9 cellular contexts compared by ENCODE assay signal in the genomic region with DNA sequence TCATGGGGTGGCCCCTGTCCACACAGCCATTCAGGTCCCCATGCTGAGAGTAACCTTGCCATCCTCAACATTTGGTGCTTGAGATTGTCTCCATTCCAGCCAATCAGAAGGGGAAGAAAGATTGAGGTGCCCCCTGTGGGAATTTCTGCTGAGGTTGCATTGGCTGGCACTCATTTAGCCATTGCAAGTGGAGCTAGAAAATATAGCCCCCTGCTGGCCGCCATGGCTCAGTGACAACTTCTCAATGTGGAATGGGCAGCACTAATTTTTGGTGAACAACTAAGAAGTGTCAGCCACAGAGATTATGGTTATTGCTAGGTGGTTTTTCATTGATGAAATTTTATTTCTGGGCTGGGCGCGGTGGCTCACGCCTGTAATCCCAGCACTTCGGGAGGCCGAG. TPM values are rescaled to one million over a fixed set of nuclear protein-coding genes. Genes with fewer than 3 reads are reported as not detected.
DNase-seq lines count a peak whose midpoint lies in the region; ATAC-seq, FAIRE-seq and TF ChIP-seq lines count a peak whose summit lies in the region.
"Had no signal": no experiment of that assay in that cellular context is flagged by ENCODE, and none has a peak within 500 bp of the region (broad histone marks: within the 10 kb centered on the region; RNA-seq: fewer than 3 reads in every experiment).

No MANE protein-coding gene starts in this region.

- H3K79me2 ChIP-seq in SU-DHL-6 (ENCODE audit: insufficient read depth, low read length) = no peaks in the 10 kb centered on the region
- H3K79me2 ChIP-seq in endothelial cell of umbilical vein (ENCODE audit: control insufficient read depth, insufficient read depth, low read length) = no peaks in the 10 kb centered on the region
- no peaks in the 10 kb centered on the region for H3K79me2 ChIP-seq in osteoblast (ENCODE audit: insufficient read depth, low read length)

- H3K9me2 ChIP-seq in SU-DHL-6 (replicated peaks; ENCODE audit: insufficient read depth, low read length) = no peaks in the 10 kb centered on the region

- ATAC-seq in HG03565 (IDR thresholded peaks at IDR 0.05; ENCODE audit: unreplicated experiment) = no peak
- no peak for ATAC-seq in HG02588 (IDR thresholded peaks at IDR 0.05; ENCODE audit: unreplicated experiment)

- no peak overlapping the region for H3K9ac ChIP-seq in SU-DHL-6 (ENCODE audit: low read length)
- H3K9ac ChIP-seq in endothelial cell of umbilical vein (replicated peaks; ENCODE audit: extremely low read depth, insufficient read depth, low read length) = no peak overlapping the region

- CTCF ChIA-PET in endothelial cell of umbilical vein (lab: Charles Lee) = interaction anchor here (0.6 to 4.6 kb wide), 17 partner anchors 9 to 596 kb away, joined by 3 to 80 read pairs (median 3); partner anchors contain the start of gene ATP2C1

- no TSS peak for BruUV-seq in endothelial cell of umbilical vein (replicated peaks; lab: Mats Ljungman, UMichigan)

- POLR2A ChIA-PET in endothelial cell of umbilical vein (lab: Charles Lee) = no interaction called here

- H3K36me3 ChIP-seq in SU-DHL-6 (ENCODE audit: low read length) (no peaks in the 10 kb centered on the region), endothelial cell of umbilical vein (ENCODE audit: control insufficient read depth in 2 of 2, extremely low read depth in 1 of 2, insufficient read depth in 2 of 2, low read length in 2 of 2) (no peaks in the 10 kb centered on the region), osteoblast (ENCODE audit: insufficient read depth, low read length) (no peaks in the 10 kb centered on the region)

- no peak overlapping the region for H3K27ac ChIP-seq in SU-DHL-6 (ENCODE audit: low read depth, low read length)
- H3K27ac ChIP-seq in endothelial cell of umbilical vein (ENCODE audit: insufficient read depth, low read depth, low read length) = no peak overlapping the region
- no peak overlapping the region for H3K27ac ChIP-seq in osteoblast (ENCODE audit: low read depth, low read length)

- H3K4me2 ChIP-seq in SU-DHL-6 (ENCODE audit: low read depth, low read length, poor library complexity, severe bottlenecking) (no peak overlapping the region), endothelial cell of umbilical vein (ENCODE audit: insufficient read depth, low read length) (no peak overlapping the region), osteoblast (ENCODE audit: insufficient read depth, low read length) (no peak overlapping the region)

- no peak for TF ChIP-seq POLR2A in GM12891 (IDR thresholded peaks at IDR 0.05; ENCODE audit: low read depth, low read length)
- TF ChIP-seq POLR2A in endothelial cell of umbilical vein (IDR thresholded peaks at IDR 0.05; ENCODE audit: low read depth, low read length) = no peak

- H4K20me1 ChIP-seq in SU-DHL-6 (ENCODE audit: low read depth, low read length) = no peaks in the 10 kb centered on the region
- no peaks in the 10 kb centered on the region for H4K20me1 ChIP-seq in endothelial cell of umbilical vein (replicated peaks; ENCODE audit: control insufficient read depth, extremely low read depth, insufficient read depth, low read length)
- H4K20me1 ChIP-seq in osteoblast (ENCODE audit: insufficient read depth, low read length) = no peaks in the 10 kb centered on the region

- FAIRE-seq in GM12891 (lab: Jason Lieb, UNC) (peak; percentile 23), endothelial cell of umbilical vein (lab: Jason Lieb, UNC) (peak; percentile 66)
- FAIRE-seq: islet of Langerhans had no signal

- peak; percentile 41 for DNase-seq in AG10803 (ENCODE audit: low read depth)
- DNase-seq in GM12891 (ENCODE audit: insufficient read length, low spot score) = peak; percentile 15
- peak; percentile 40 for DNase-seq in KBM-7
- peak; percentile 50 for DNase-seq in endothelial cell of umbilical vein (ENCODE audit: low read depth, low spot score)
- DNase-seq in osteoblast (ENCODE audit: insufficient read length, low spot score, missing footprints) = no peak

- TF ChIP-seq CTCF in AG10803 (conservative IDR thresholded peaks at IDR 0.05; ENCODE audit: low read length) (peak; percentile 65), SU-DHL-6 (IDR thresholded peaks at IDR 0.05; ENCODE audit: insufficient read depth, low read length, poor library complexity, severe bottlenecking) (peak; percentile 56), endothelial cell of umbilical vein (IDR thresholded peaks at IDR 0.05; ENCODE audit: extremely low read depth in 1 of 2, insufficient read depth in 1 of 2, low read depth in 1 of 2, low read length in 2 of 2) (peak; percentile 62 to 76), osteoblast (IDR thresholded peaks at IDR 0.05; ENCODE audit: extremely low read depth, low read depth, low read length) (peak; percentile 60)

- no peaks in the 10 kb centered on the region for H3K27me3 ChIP-seq in SU-DHL-6 (ENCODE audit: low read length)
- peaks cover 0 to 1% of the 10 kb centered on the region in 2 experiments for H3K27me3 ChIP-seq in endothelial cell of umbilical vein (ENCODE audit: control insufficient read depth in 2 of 2, insufficient read depth in 2 of 2, low read length in 2 of 2)
- H3K27me3 ChIP-seq in osteoblast (ENCODE audit: insufficient read depth, low read length) = no peaks in the 10 kb centered on the region

- H3K4me1 ChIP-seq in endothelial cell of umbilical vein (ENCODE audit: control insufficient read depth, extremely low read depth, insufficient read depth, low read length) (no peaks in the 10 kb centered on the region), osteoblast (ENCODE audit: insufficient read depth, low read length) (no peaks in the 10 kb centered on the region)

- no peaks in the 10 kb centered on the region for H3K9me3 ChIP-seq in SU-DHL-6 (ENCODE audit: insufficient read depth, low read length)
- no peaks in the 10 kb centered on the region for H3K9me3 ChIP-seq in endothelial cell of umbilical vein (replicated peaks; ENCODE audit: control insufficient read depth, insufficient read depth, low read length)
- H3K9me3 ChIP-seq in osteoblast (ENCODE audit: low read depth, low read length) = no peaks in the 10 kb centered on the region

- in situ Hi-C loops in KBM-7 (cut with MboI; ENCODE audit: low pct_unique_long_range_greater_than_20kb, low sequenced_read_pairs) = no loop called here

- intact Hi-C loops in endothelial cell of umbilical vein (cut with micrococcal nuclease) = loop anchor here (1.0 to 10.0 kb wide), 3 partner anchors 263 to 394 kb away; partner anchors contain the start of gene ATP2C1

- dilution Hi-C loops in endothelial cell of umbilical vein (cut with MboI; ENCODE audit: extremely low pct_ligation_motif_present, low sequenced_read_pairs) = no loop called here

- no peaks in the 10 kb centered on the region for H3K9me1 ChIP-seq in endothelial cell of umbilical vein (replicated peaks; ENCODE audit: control insufficient read depth, extremely low read depth, insufficient read depth, low read length)

- H3K4me3 ChIP-seq in AG10803 (ENCODE audit: low read length) (no peak overlapping the region), SU-DHL-6 (ENCODE audit: insufficient read depth, low read length, poor library complexity, severe bottlenecking) (no peak overlapping the region), endothelial cell of umbilical vein (replicated peaks in 1 of 3; ENCODE audit: insufficient read depth in 1 of 3, low read depth in 1 of 3, low read length in 3 of 3) (no peak overlapping the region), osteoblast (ENCODE audit: insufficient read depth, low read length) (no peak overlapping the region)

- H3F3A ChIP-seq in SU-DHL-6 (ENCODE audit: insufficient read depth) = no peaks in the 10 kb centered on the region

- no peak overlapping the region for H2AFZ ChIP-seq in SU-DHL-6 (ENCODE audit: low read depth, low read length, severe bottlenecking)
- no peak overlapping the region for H2AFZ ChIP-seq in endothelial cell of umbilical vein (ENCODE audit: low read depth, low read length)
- H2AFZ ChIP-seq in osteoblast (ENCODE audit: low read length) = no peak overlapping the region

TF ChIP-seq in GM12891, 5 proteins besides CTCF, POLR2A, EP300 and RAD21:
- TF ChIP-seq PAX5 (IDR thresholded peaks at IDR 0.05; ENCODE audit: insufficient read depth, low read length, severe bottlenecking) (no peak), POU2F2 (IDR thresholded peaks at IDR 0.05; ENCODE audit: low read depth, low read length) (no peak)

TF ChIP-seq in endothelial cell of umbilical vein, 7 proteins besides CTCF, POLR2A, EP300 and RAD21:
- TF ChIP-seq EZH2 (IDR thresholded peaks at IDR 0.05; ENCODE audit: borderline replicate concordance, low read depth, low read length, severe bottlenecking) (no peak), MYC (IDR thresholded peaks at IDR 0.05; ENCODE audit: low read depth, low read length) (no peak), JUN (IDR thresholded peaks at IDR 0.05; ENCODE audit: borderline replicate concordance, insufficient read depth, insufficient read length, low read depth) (no peak), GATA2 (IDR thresholded peaks at IDR 0.05; ENCODE audit: insufficient read depth, insufficient read length, low read depth, low read length) (no peak), POLR2AphosphoS5 (IDR thresholded peaks at IDR 0.05; ENCODE audit: insufficient read depth, low read depth, low read length) (no peak), FOS (IDR thresholded peaks at IDR 0.05; ENCODE audit: borderline replicate concordance, insufficient read depth, low read length) (no peak)
- TF ChIP-seq, protein P1, sequence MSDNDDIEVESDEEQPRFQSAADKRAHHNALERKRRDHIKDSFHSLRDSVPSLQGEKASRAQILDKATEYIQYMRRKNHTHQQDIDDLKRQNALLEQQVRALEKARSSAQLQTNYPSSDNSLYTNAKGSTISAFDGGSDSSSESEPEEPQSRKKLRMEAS (IDR thresholded peaks at IDR 0.05; ENCODE audit: insufficient read depth, insufficient read length) = no peak

RNA-seq across cellular contexts. Expression of gene COL6A6, which starts 22.0 kb away (rescaled TPM):
- polyA plus RNA-seq in GM12891 (2012; ENCODE audit: low read depth, missing spikeins) = 0.01 TPM
- total RNA-seq in endothelial cell of umbilical vein = not detected in 2 replicates
- polyA plus RNA-seq in endothelial cell of umbilical vein = not detected in 2 replicates
- not detected in 2 replicates for polyA plus RNA-seq in endothelial cell of umbilical vein (2011; cell fraction: cytosol; rRNA removed)
- polyA plus RNA-seq in endothelial cell of umbilical vein (2011; cell fraction: nucleus; rRNA removed) = not detected in 2 replicates
- polyA plus RNA-seq in endothelial cell of umbilical vein (2012) = 0.01 TPM in 1 of 2 replicates, not detected in the other
- not detected in 2 replicates for polyA minus RNA-seq in endothelial cell of umbilical vein
- polyA minus RNA-seq in endothelial cell of umbilical vein (2011; cell fraction: cytosol; rRNA and poly(A)+ RNA removed) = not detected
- not detected in 2 replicates for polyA minus RNA-seq in endothelial cell of umbilical vein (2011; cell fraction: nucleus; rRNA and poly(A)+ RNA removed)
- under 0.01 TPM in 2 replicates for total RNA-seq in osteoblast
